In the genomic region with DNA sequence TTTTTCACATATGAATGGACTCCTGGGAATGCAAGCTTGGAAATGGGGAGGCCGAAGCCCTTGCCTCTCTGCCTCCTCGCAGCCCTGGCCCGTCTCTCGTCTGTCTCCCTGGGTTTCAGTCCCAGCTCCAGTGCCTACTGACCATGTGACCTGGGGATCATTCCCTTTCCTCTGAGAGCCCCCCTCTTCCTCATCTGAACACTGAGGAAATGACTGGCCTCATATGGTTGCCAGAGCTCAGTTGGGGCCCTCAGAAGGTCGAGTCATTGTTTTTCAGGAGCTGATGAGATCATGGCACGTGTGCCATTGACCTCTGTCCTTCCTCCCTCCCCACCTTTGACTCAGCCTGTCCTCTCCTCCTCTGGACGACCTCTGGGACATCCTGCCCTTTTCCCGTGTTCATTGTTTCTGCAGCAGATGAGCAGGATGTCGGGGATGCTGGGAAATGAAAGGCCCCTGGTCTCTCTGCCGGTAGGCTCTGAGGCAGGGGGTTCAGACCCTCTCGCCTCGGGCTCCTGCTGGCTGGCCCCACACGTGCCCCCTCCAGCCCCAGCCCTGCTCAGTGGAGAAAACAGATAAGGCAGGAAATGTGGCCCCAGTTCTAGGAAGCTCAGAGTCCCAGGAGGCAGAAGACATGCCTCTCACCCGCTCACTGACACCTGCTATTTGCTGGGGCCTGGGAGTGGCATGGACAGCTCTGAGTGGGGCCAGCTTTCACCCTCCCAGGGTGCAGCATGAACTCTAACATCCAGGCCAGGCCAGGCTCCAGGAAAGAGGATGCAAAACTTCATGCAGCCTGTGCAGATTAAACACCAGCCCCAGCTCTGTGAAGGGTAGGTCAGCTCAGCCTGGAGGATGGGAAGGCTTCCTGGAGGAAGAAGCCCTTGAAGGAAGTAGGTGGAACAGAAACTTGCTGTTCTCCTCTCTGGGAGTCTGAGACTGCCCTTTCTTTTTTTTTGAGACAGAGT, we compare ENCODE assay signal across 9 cellular contexts. TPM values are rescaled to one million over a fixed set of nuclear protein-coding genes. Genes with fewer than 3 reads are reported as not detected.
A peak's percentile ranks its signal among the peaks of the same experiment; 100 is the strongest.
DNase-seq lines count a peak whose midpoint lies in the region; ATAC-seq, FAIRE-seq and TF ChIP-seq lines count a peak whose summit lies in the region.
"Had no signal": no experiment of that assay in that cellular context is flagged by ENCODE, and none has a peak within 500 bp of the region (broad histone marks: within the 10 kb centered on the region; RNA-seq: fewer than 3 reads in every experiment).

No MANE protein-coding gene starts in this region.

- H3K27ac ChIP-seq in body of pancreas (peak overlapping the region in 3 of 4 donors; percentile 5 to 44 (median 8)), mesenchymal stem cell (ENCODE audit: low read length, poor library complexity, severe bottlenecking) (no peak overlapping the region)

- H3K23ac ChIP-seq in mesenchymal stem cell (ENCODE audit: low read length in 2 of 2) = peak overlapping the region in 1 of 2 experiments; percentile 30

- H2BK15ac ChIP-seq in mesenchymal stem cell (ENCODE audit: low read depth, poor library complexity, severe bottlenecking) = peak overlapping the region; percentile 71

- H2AK5ac ChIP-seq in mesenchymal stem cell (ENCODE audit: low read length, severe bottlenecking) = no peak overlapping the region

- peak overlapping the region; percentile 44 for H4K91ac ChIP-seq in mesenchymal stem cell (ENCODE audit: low read length)

- ATAC-seq in body of pancreas (peak; percentile 54), GM18909 (IDR thresholded peaks at IDR 0.05; ENCODE audit: poor library complexity, unreplicated experiment) (no peak)

- TF ChIP-seq CTCF in body of pancreas (IDR thresholded peaks at IDR 0.05) = no peak

- 46 to 54% methylated on average over 11 to 14 of the region's 14 CpGs for WGBS in body of pancreas, 2 donors
- WGBS in mesenchymal stem cell = 34% methylated on average over 13 of the region's 14 CpGs

- H2BK12ac ChIP-seq in mesenchymal stem cell (ENCODE audit: low read length in 2 of 2) = peak overlapping the region in 1 of 2 experiments; percentile 89

- peaks cover 1% of the 10 kb centered on the region for H3K4me1 ChIP-seq in body of pancreas
- H3K4me1 ChIP-seq in mesenchymal stem cell (ENCODE audit: control insufficient read depth, insufficient read depth, low read depth, low read length) = peaks cover 16% of the 10 kb centered on the region

- peak overlapping the region; percentile 74 for H3K9ac ChIP-seq in mesenchymal stem cell (ENCODE audit: low read length)

- peak overlapping the region; percentile 47 for H4K8ac ChIP-seq in mesenchymal stem cell (ENCODE audit: low read length)

- peak overlapping the region in 1 of 2 experiments; percentile 85 for H3K18ac ChIP-seq in mesenchymal stem cell (ENCODE audit: low read depth in 1 of 2, low read length in 2 of 2)

- H3K27me3 ChIP-seq in body of pancreas (no peaks in the 10 kb centered on the region), mesenchymal stem cell (ENCODE audit: control insufficient read depth in 1 of 2, insufficient read depth in 1 of 2, low read length in 2 of 2) (no peaks in the 10 kb centered on the region)

- no peak for TF ChIP-seq POLR2A in body of pancreas (IDR thresholded peaks at IDR 0.05)

- H3K14ac ChIP-seq in mesenchymal stem cell (ENCODE audit: low read length in 2 of 2) = peak overlapping the region in 1 of 2 experiments; percentile 61

- in situ Hi-C loops in KBM-7 (cut with MboI; ENCODE audit: low pct_unique_long_range_greater_than_20kb, low sequenced_read_pairs) = no loop called here

- H3K79me1 ChIP-seq in mesenchymal stem cell (replicated peaks; ENCODE audit: low read length, poor library complexity, severe bottlenecking) = no peaks in the 10 kb centered on the region

- H3K4me2 ChIP-seq in mesenchymal stem cell (ENCODE audit: low read length, poor library complexity, severe bottlenecking) = no peak overlapping the region

- intact Hi-C loops in body of pancreas (cut with DNase I) = no loop called here

- no peak overlapping the region for H2BK120ac ChIP-seq in mesenchymal stem cell (ENCODE audit: low read depth, low read length)

- no peak for FAIRE-seq in GM19239 (lab: Jason Lieb, UNC)
- FAIRE-seq: GM18507 had no signal

- H2AFZ ChIP-seq in mesenchymal stem cell (ENCODE audit: low read depth, low read length) = peak overlapping the region; percentile 82

- peak overlapping the region in 1 of 2 experiments; percentile 87 for H3K4ac ChIP-seq in mesenchymal stem cell (ENCODE audit: low read depth in 1 of 2, low read length in 2 of 2)

- H3K4me3 ChIP-seq in body of pancreas (no peak overlapping the region), mesenchymal stem cell (ENCODE audit: insufficient read depth in 1 of 2, low read depth in 1 of 2, low read length in 2 of 2) (peak overlapping the region in 1 of 2 experiments; percentile 42)

- DNase-seq in AG20443 (ENCODE audit: low spot score) (peak; percentile 57), KBM-7 (peak; percentile 68), body of pancreas (no peak), mesenchymal stem cell (peak; percentile 63), GM19239 (ENCODE audit: insufficient read length, low spot score) (no peak), D341Med (ENCODE audit: low spot score) (no peak), superior temporal gyrus (ENCODE audit: extremely low spot score) (no peak)

- H3K9me3 ChIP-seq in body of pancreas (no peaks in the 10 kb centered on the region), mesenchymal stem cell (ENCODE audit: control insufficient read depth, low read length) (no peaks in the 10 kb centered on the region)

- no peak overlapping the region for H2BK5ac ChIP-seq in mesenchymal stem cell (ENCODE audit: low read depth, low read length, poor library complexity, severe bottlenecking)

- H3K36me3 ChIP-seq in body of pancreas (replicated peaks in 1 of 2; ENCODE audit: insufficient read depth in 1 of 2, low read depth in 2 of 2) (no peaks in the 10 kb centered on the region), mesenchymal stem cell (ENCODE audit: control insufficient read depth in 1 of 2, insufficient read depth in 2 of 2, low read depth in 1 of 2, low read length in 2 of 2) (peaks cover 0 to 1% of the 10 kb centered on the region in 2 experiments)

RNA-seq across cellular contexts. Expression of gene PPP1R35, which starts 8.3 kb away (rescaled TPM):
- 10 to 100 TPM; 39.4 to 69.2 TPM for total RNA-seq in body of pancreas
- polyA plus RNA-seq in mesenchymal stem cell (2013, experiment 1 of 2) = 45.2 TPM
- polyA plus RNA-seq in mesenchymal stem cell (2013, experiment 2 of 2) = 47.7 TPM

RNA-seq across cellular contexts. Expression of gene MEPCE, which starts 15.0 kb away (rescaled TPM):
- total RNA-seq in body of pancreas = 10 to 100 TPM; 14.0 to 34.9 TPM
- polyA plus RNA-seq in mesenchymal stem cell (2013, experiment 1 of 2) = 17.9 TPM
- 17.3 TPM for polyA plus RNA-seq in mesenchymal stem cell (2013, experiment 2 of 2)

RNA-seq across cellular contexts. Expression of gene ZCWPW1, which starts 16.1 kb away (rescaled TPM):
- total RNA-seq in body of pancreas = 1 to 10 TPM; 1.6 to 3.3 TPM
- polyA plus RNA-seq in mesenchymal stem cell (2013, experiment 1 of 2) = 1.3 TPM
- 0.93 TPM for polyA plus RNA-seq in mesenchymal stem cell (2013, experiment 2 of 2)

RNA-seq across cellular contexts. Expression of gene SPACDR, which starts 19.5 kb away (rescaled TPM):
- total RNA-seq in body of pancreas = 1 to 10 TPM in 1 of 2 donors, not detected in 1; 1.0 TPM
- 0.47 TPM for polyA plus RNA-seq in mesenchymal stem cell (2013, experiment 1 of 2)
- 0.56 TPM for polyA plus RNA-seq in mesenchymal stem cell (2013, experiment 2 of 2)

RNA-seq across cellular contexts. Expression of gene TSC22D4, which starts 34.4 kb away (rescaled TPM):
- 10 to 100 TPM; 16.6 to 34.9 TPM for total RNA-seq in body of pancreas
- 47.5 TPM for polyA plus RNA-seq in mesenchymal stem cell (2013, experiment 1 of 2)
- 47.0 TPM for polyA plus RNA-seq in mesenchymal stem cell (2013, experiment 2 of 2)

Comparison
In these comparisons a context has a peak if more than half of its experiments do, and no peak if none do; other contexts are left out.
1. DNase-seq: peak in AG20443 (single experiment), KBM-7 (single experiment) and mesenchymal stem cell (single experiment); none in body of pancreas (0 of 4), GM19239 (single experiment), D341Med (single experiment) and superior temporal gyrus (single experiment).